15 cellular contexts compared by ENCODE assay signal in the genomic region with DNA sequence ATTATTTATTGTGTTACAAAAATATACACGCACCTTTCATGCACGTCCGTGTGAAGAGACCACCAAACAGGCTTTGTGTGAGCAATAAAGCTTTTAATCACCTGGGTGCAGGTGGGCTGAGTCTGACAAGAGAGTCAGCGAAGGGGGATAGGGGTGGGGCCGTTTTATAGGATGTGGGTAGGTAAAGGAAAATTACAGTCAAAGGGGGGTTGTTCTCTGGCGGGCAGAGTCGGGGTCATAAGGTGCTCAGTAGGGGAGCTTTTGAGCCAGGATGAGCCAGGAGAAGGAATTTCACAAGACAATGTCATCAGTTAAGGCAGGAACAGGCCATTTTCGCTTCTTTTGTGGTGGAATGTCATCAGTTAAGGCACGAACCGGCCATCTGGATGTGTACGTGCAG. TPM values are rescaled to one million over a fixed set of nuclear protein-coding genes. Genes with fewer than 3 reads are reported as not detected.
A peak's percentile ranks its signal among the peaks of the same experiment; 100 is the strongest.
DNase-seq lines count a peak whose midpoint lies in the region; ATAC-seq and TF ChIP-seq lines count a peak whose summit lies in the region.
"Not testable (repeated sequence)": the region's sequence is repeated elsewhere in the genome, so short reads cannot be mapped to it uniquely, and the experiment has no call there.
"Had no signal": no experiment of that assay in that cellular context is flagged by ENCODE, and none has a peak within 500 bp of the region (broad histone marks: within the 10 kb centered on the region; RNA-seq: fewer than 3 reads in every experiment).

No MANE protein-coding gene starts in this region.

- not testable (repeated sequence) for H3K27ac ChIP-seq in CD4-positive, alpha-beta memory T cell (ENCODE audit: low read depth, low read length); naive thymus-derived CD4-positive, alpha-beta T cell (ENCODE audit: low read depth, low read length)
- peak overlapping the region; percentile 91 for H3K27ac ChIP-seq in HUES48 (ENCODE audit: low read depth, low read length)

- H3K9ac ChIP-seq in HUES48 (ENCODE audit: low read depth, low read length): peak overlapping the region; percentile 70

- H3K4me3 ChIP-seq in CD4-positive, alpha-beta memory T cell (ENCODE audit: low read length in 2 of 2): peak overlapping the region in 1 of 2 donors; percentile 6
- H3K4me3 ChIP-seq in HUES48 (ENCODE audit: low read depth, low read length): peak overlapping the region; percentile 91
- peak overlapping the region; percentile 51 for H3K4me3 ChIP-seq in naive thymus-derived CD4-positive, alpha-beta T cell (ENCODE audit: low read length)

- peak overlapping the region in 6 of 8 donors; percentile 37 to 75 (median 61) for H3K4me3 Mint-ChIP-seq in CD4-positive, alpha-beta memory T cell
- H3K4me3 Mint-ChIP-seq in T-cell (peak overlapping the region in 2 of 3 donors; percentile 9 to 63), chondrocyte (ENCODE audit: unreplicated experiment) (peak overlapping the region; percentile 76)
- peak overlapping the region; percentile 71 for H3K4me3 Mint-ChIP-seq in activated T-helper 17 cell treated with anti-CD3 and anti-CD28 coated beads, Interleukin-2, amount 50 U/mL, for 72 hours
- H3K4me3 Mint-ChIP-seq in naive thymus-derived CD4-positive, alpha-beta T cell: peak overlapping the region in 9 of 10 donors; percentile 27 to 82 (median 53)
- H3K4me3 Mint-ChIP-seq in stimulated activated memory B cell treated with anti-CD40 and anti-IgM and Interleukin-4, amounts not matched to agents 10 μg/mL and 1 μg/mL and 100 μg/mL, for 72 hours: peak overlapping the region; percentile 9

- DNase-seq in CD4-positive, alpha-beta memory T cell; T-cell; chondrocyte (ENCODE audit: low spot score); naive thymus-derived CD4-positive, alpha-beta T cell: not testable (repeated sequence)
- DNase-seq in cardiac septum (ENCODE audit: low spot score): peak; percentile 5

- CTCF ChIA-PET in CD4-positive, alpha-beta memory T cell (lab: Charles Lee; ENCODE audit: partially characterized antibody); T-cell (lab: Charles Lee); naive thymus-derived CD4-positive, alpha-beta T cell (lab: Charles Lee): not testable (repeated sequence)

- H3K36me3 Mint-ChIP-seq in CD4-positive, alpha-beta memory T cell: peaks cover 33 to 52% of the 10 kb centered on the region in 2 donors
- peaks cover 52% of the 10 kb centered on the region for H3K36me3 Mint-ChIP-seq in T-cell
- H3K36me3 Mint-ChIP-seq in activated T-helper 17 cell treated with anti-CD3 and anti-CD28 coated beads, Interleukin-2, amount 50 U/mL, for 72 hours (ENCODE audit: low read depth): peaks cover 20% of the 10 kb centered on the region
- H3K36me3 Mint-ChIP-seq in chondrocyte (ENCODE audit: low read depth): not testable (repeated sequence)
- peaks cover 39 to 61% (median 54%) of the 10 kb centered on the region in 5 donors for H3K36me3 Mint-ChIP-seq in naive thymus-derived CD4-positive, alpha-beta T cell
- H3K36me3 Mint-ChIP-seq in stimulated activated memory B cell treated with anti-CD40 and anti-IgM and Interleukin-4, amounts not matched to agents 10 μg/mL and 1 μg/mL and 100 μg/mL, for 72 hours: peaks cover 69% of the 10 kb centered on the region

- H3K27me3 ChIP-seq in CD4-positive, alpha-beta memory T cell (ENCODE audit: insufficient read depth, low read length); HUES48 (ENCODE audit: control insufficient read depth, insufficient read depth, low read length); naive thymus-derived CD4-positive, alpha-beta T cell (ENCODE audit: control insufficient read depth in 2 of 2, insufficient read depth in 2 of 2, low read length in 2 of 2): not testable (repeated sequence)

- POLR2A ChIA-PET in CD4-positive, alpha-beta memory T cell (lab: Charles Lee; ENCODE audit: partially characterized antibody): interaction anchor here (1.5 kb wide), 1 partner anchor 56 kb away, joined by 4 read pairs; the partner anchor contains the start of gene RDH13
- POLR2A ChIA-PET in T-cell (lab: Charles Lee); naive thymus-derived CD4-positive, alpha-beta T cell (lab: Charles Lee): not testable (repeated sequence)

- ATAC-seq in T-cell (replicated peaks in 1 of 4); activated T-helper 17 cell treated with anti-CD3 and anti-CD28 coated beads, Interleukin-2, amount 50 U/mL, for 72 hours (replicated peaks); naive thymus-derived CD4-positive, alpha-beta T cell; stimulated activated memory B cell treated with anti-CD40 and anti-IgM and Interleukin-4, amounts not matched to agents 10 μg/mL and 1 μg/mL and 100 μg/mL, for 72 hours: not testable (repeated sequence)

- peaks cover 5 to 82% (median 52%) of the 10 kb centered on the region in 8 donors for H3K9me3 Mint-ChIP-seq in CD4-positive, alpha-beta memory T cell
- peaks cover 40 to 61% (median 43%) of the 10 kb centered on the region in 3 donors for H3K9me3 Mint-ChIP-seq in T-cell
- peaks cover 34% of the 10 kb centered on the region for H3K9me3 Mint-ChIP-seq in activated T-helper 17 cell treated with anti-CD3 and anti-CD28 coated beads, Interleukin-2, amount 50 U/mL, for 72 hours
- peaks cover 18% of the 10 kb centered on the region for H3K9me3 Mint-ChIP-seq in chondrocyte (ENCODE audit: low read depth)
- peaks cover 21 to 86% (median 60%) of the 10 kb centered on the region in 11 donors for H3K9me3 Mint-ChIP-seq in naive thymus-derived CD4-positive, alpha-beta T cell
- H3K9me3 Mint-ChIP-seq in stimulated activated memory B cell treated with anti-CD40 and anti-IgM and Interleukin-4, amounts not matched to agents 10 μg/mL and 1 μg/mL and 100 μg/mL, for 72 hours: peaks cover 44% of the 10 kb centered on the region

- peaks cover 14% of the 10 kb centered on the region for H3K4me1 ChIP-seq in CD4-positive, alpha-beta memory T cell (ENCODE audit: insufficient read depth, low read length)
- H3K4me1 ChIP-seq in HUES48 (ENCODE audit: control insufficient read depth, insufficient read depth, low read length); naive thymus-derived CD4-positive, alpha-beta T cell (ENCODE audit: control insufficient read depth in 2 of 2, insufficient read depth in 2 of 2, low read length in 2 of 2): not testable (repeated sequence)

- TF ChIP-seq CTCF in chondrocyte (IDR thresholded peaks at IDR 0.05): not testable (repeated sequence)

- peak overlapping the region in 6 of 7 donors; percentile 44 to 87 (median 68) for H3K27ac Mint-ChIP-seq in CD4-positive, alpha-beta memory T cell
- H3K27ac Mint-ChIP-seq in T-cell; stimulated activated memory B cell treated with anti-CD40 and anti-IgM and Interleukin-4, amounts not matched to agents 10 μg/mL and 1 μg/mL and 100 μg/mL, for 72 hours: not testable (repeated sequence)
- H3K27ac Mint-ChIP-seq in activated T-helper 17 cell treated with anti-CD3 and anti-CD28 coated beads, Interleukin-2, amount 50 U/mL, for 72 hours: peak overlapping the region; percentile 84
- H3K27ac Mint-ChIP-seq in chondrocyte (ENCODE audit: unreplicated experiment): peak overlapping the region; percentile 84
- H3K27ac Mint-ChIP-seq in naive thymus-derived CD4-positive, alpha-beta T cell: peak overlapping the region in 3 of 9 donors; percentile 24 to 91 (median 90)

- H3K27me3 Mint-ChIP-seq in CD4-positive, alpha-beta memory T cell: peaks cover 4 to 17% of the 10 kb centered on the region in 2 donors
- H3K27me3 Mint-ChIP-seq in T-cell: peaks cover 23 to 26% of the 10 kb centered on the region in 2 donors
- H3K27me3 Mint-ChIP-seq in activated T-helper 17 cell treated with anti-CD3 and anti-CD28 coated beads, Interleukin-2, amount 50 U/mL, for 72 hours: peaks cover 11% of the 10 kb centered on the region
- not testable (repeated sequence) for H3K27me3 Mint-ChIP-seq in chondrocyte (ENCODE audit: low read depth); stimulated activated memory B cell treated with anti-CD40 and anti-IgM and Interleukin-4, amounts not matched to agents 10 μg/mL and 1 μg/mL and 100 μg/mL, for 72 hours
- H3K27me3 Mint-ChIP-seq in naive thymus-derived CD4-positive, alpha-beta T cell: peaks cover 3 to 36% (median 29%) of the 10 kb centered on the region in 5 donors

- intact Hi-C loops in CD4-positive, alpha-beta memory T cell (cut with micrococcal nuclease): loop anchor here (2.0 kb wide), 1 partner anchor 74 kb away; no protein-coding TSS in a partner anchor
- intact Hi-C loops in cardiac septum (cut with DNase I): not testable (repeated sequence)
- intact Hi-C loops in naive thymus-derived CD4-positive, alpha-beta T cell (cut with micrococcal nuclease): loop anchor here (1.0 to 5.0 kb wide), 6 partner anchors 57 to 471 kb away; partner anchors contain the start of genes PPP1R12C (in 2 of the 2), RDH13 (in 2 of the 2), KMT5C (in 1 of the 2) and ZNF628 (in 1 of the 2)

- not testable (repeated sequence) for H3K36me3 ChIP-seq in CD4-positive, alpha-beta memory T cell (ENCODE audit: insufficient read depth, low read length); naive thymus-derived CD4-positive, alpha-beta T cell (ENCODE audit: control insufficient read depth in 2 of 3, insufficient read depth in 3 of 3, low read length in 3 of 3)
- peaks cover 23% of the 10 kb centered on the region for H3K36me3 ChIP-seq in HUES48 (ENCODE audit: control insufficient read depth, insufficient read depth, low read length)

- not testable (repeated sequence) for H3K9me3 ChIP-seq in CD4-positive, alpha-beta memory T cell (ENCODE audit: control insufficient read depth in 1 of 2, low read length in 2 of 2); HUES48 (ENCODE audit: control insufficient read depth, insufficient read depth, low read length)
- peaks cover 0 to 19% (median 4%) of the 10 kb centered on the region in 3 experiments for H3K9me3 ChIP-seq in naive thymus-derived CD4-positive, alpha-beta T cell (ENCODE audit: control insufficient read depth in 2 of 3, low read length in 3 of 3)

- peaks cover 14 to 49% (median 25%) of the 10 kb centered on the region in 4 donors for H3K4me1 Mint-ChIP-seq in CD4-positive, alpha-beta memory T cell
- H3K4me1 Mint-ChIP-seq in T-cell: peaks cover 18 to 35% (median 29%) of the 10 kb centered on the region in 3 donors
- H3K4me1 Mint-ChIP-seq in activated T-helper 17 cell treated with anti-CD3 and anti-CD28 coated beads, Interleukin-2, amount 50 U/mL, for 72 hours: peaks cover 40% of the 10 kb centered on the region
- H3K4me1 Mint-ChIP-seq in chondrocyte (ENCODE audit: low read depth): peaks cover 35% of the 10 kb centered on the region
- H3K4me1 Mint-ChIP-seq in naive thymus-derived CD4-positive, alpha-beta T cell: peaks cover 26 to 49% (median 43%) of the 10 kb centered on the region in 7 donors
- peaks cover 28% of the 10 kb centered on the region for H3K4me1 Mint-ChIP-seq in stimulated activated memory B cell treated with anti-CD40 and anti-IgM and Interleukin-4, amounts not matched to agents 10 μg/mL and 1 μg/mL and 100 μg/mL, for 72 hours

RNA-seq across cellular contexts. Expression of gene GP6, which starts 31.3 kb away (rescaled TPM):
- total RNA-seq in CD4-positive, alpha-beta memory T cell: under 1 TPM; 0.33 to 0.52 TPM
- polyA plus RNA-seq in CD4-positive, alpha-beta memory T cell: not detected
- total RNA-seq in T-cell (under 1 TPM in 4 of 5 donors, not detected in 1; 0.33 to 0.55 (median 0.47) TPM), chondrocyte (0.51 TPM in 1 of 3 replicates, not detected in the others), cardiac septum (0.65 TPM)
- under 1 TPM; 0.13 to 0.69 TPM for total RNA-seq in activated T-helper 17 cell treated with anti-CD3 and anti-CD28 coated beads, Interleukin-2, amount 50 U/mL, for 72 hours
- total RNA-seq in naive thymus-derived CD4-positive, alpha-beta T cell: 1 to 10 TPM in 1 of 5 experiments, under 1 TPM in 4; 0.27 to 1.2 (median 0.51) TPM
- under 1 TPM; 0.14 to 0.33 TPM for polyA plus RNA-seq in naive thymus-derived CD4-positive, alpha-beta T cell
- total RNA-seq: G401 had no signal
- polyA plus RNA-seq: AG04450 had no signal

RNA-seq across cellular contexts. Expression of gene NLRP2, which starts 40.6 kb away (rescaled TPM):
- total RNA-seq in CD4-positive, alpha-beta memory T cell: 1 to 10 TPM; 5.9 to 9.2 TPM
- 1 to 10 TPM; 2.0 to 7.4 TPM for polyA plus RNA-seq in CD4-positive, alpha-beta memory T cell
- 1 to 10 TPM; 1.2 to 9.8 (median 6.5) TPM for total RNA-seq in T-cell
- 1 to 10 TPM; 2.9 to 6.1 TPM for total RNA-seq in activated T-helper 17 cell treated with anti-CD3 and anti-CD28 coated beads, Interleukin-2, amount 50 U/mL, for 72 hours
- 19.1 to 21.7 TPM (median 21.1 TPM) in 3 replicates for total RNA-seq in chondrocyte
- 0.86 TPM for total RNA-seq in cardiac septum
- 10 to 100 TPM in 1 of 5 experiments, 1 to 10 TPM in 4; 3.7 to 18.6 (median 6.4) TPM for total RNA-seq in naive thymus-derived CD4-positive, alpha-beta T cell
- 1 to 10 TPM; 2.2 to 5.5 TPM for polyA plus RNA-seq in naive thymus-derived CD4-positive, alpha-beta T cell
- total RNA-seq: G401 had no signal
- polyA plus RNA-seq: mammary epithelial cell, right cardiac atrium had no signal

RNA-seq across cellular contexts. Expression of gene RDH13, which starts 56.2 kb away (rescaled TPM):
- 10 to 100 TPM; 23.9 to 27.4 TPM for total RNA-seq in CD4-positive, alpha-beta memory T cell
- polyA plus RNA-seq in CD4-positive, alpha-beta memory T cell: 10 to 100 TPM in 1 of 2 donors, 1 to 10 TPM in 1; 3.3 to 15.6 TPM
- total RNA-seq in T-cell (10 to 100 TPM; 12.4 to 35.8 (median 21.6) TPM), chondrocyte (9.7 to 13.7 TPM (median 11.1 TPM) in 3 replicates), cardiac septum (43.4 TPM)
- total RNA-seq in activated T-helper 17 cell treated with anti-CD3 and anti-CD28 coated beads, Interleukin-2, amount 50 U/mL, for 72 hours: 10 to 100 TPM; 20.4 to 25.0 TPM
- total RNA-seq in naive thymus-derived CD4-positive, alpha-beta T cell: 10 to 100 TPM; 14.5 to 24.8 (median 19.0) TPM
- 10 to 100 TPM in 1 of 2 donors, 1 to 10 TPM in 1; 9.4 to 24.8 TPM for polyA plus RNA-seq in naive thymus-derived CD4-positive, alpha-beta T cell

RNA-seq across cellular contexts. Expression of gene NLRP7, which starts 59.5 kb away (rescaled TPM):
- total RNA-seq in CD4-positive, alpha-beta memory T cell: not detected
- not detected for polyA plus RNA-seq in CD4-positive, alpha-beta memory T cell
- total RNA-seq in T-cell (not detected), chondrocyte (not detected in 3 replicates), cardiac septum (not detected)
- not detected for total RNA-seq in activated T-helper 17 cell treated with anti-CD3 and anti-CD28 coated beads, Interleukin-2, amount 50 U/mL, for 72 hours
- not detected for total RNA-seq in naive thymus-derived CD4-positive, alpha-beta T cell
- not detected for polyA plus RNA-seq in naive thymus-derived CD4-positive, alpha-beta T cell
- total RNA-seq: adrenal gland, endothelial cell of umbilical vein, G401, gastrocnemius medialis, mammary epithelial cell, right cardiac atrium had no signal
- polyA plus RNA-seq: AG04450, endothelial cell of umbilical vein, mammary epithelial cell, right cardiac atrium had no signal

Comparison
In these comparisons a context has a peak if more than half of its experiments do, and no peak if none do; other contexts are left out.
1. H3K4me3 Mint-ChIP-seq: peak in every context shown above with its lines; median percentile 76 in chondrocyte; 71 in activated T-helper 17 cell treated with anti-CD3 and anti-CD28 coated beads, Interleukin-2, amount 50 U/mL, for 72 hours; 61 in CD4-positive, alpha-beta memory T cell; 53 in naive thymus-derived CD4-positive, alpha-beta T cell; 36 in T-cell; 9 in stimulated activated memory B cell treated with anti-CD40 and anti-IgM and Interleukin-4, amounts not matched to agents 10 μg/mL and 1 μg/mL and 100 μg/mL, for 72 hours.